Comparison of ENCODE assay signal across 24 cellular contexts in the genomic region with DNA sequence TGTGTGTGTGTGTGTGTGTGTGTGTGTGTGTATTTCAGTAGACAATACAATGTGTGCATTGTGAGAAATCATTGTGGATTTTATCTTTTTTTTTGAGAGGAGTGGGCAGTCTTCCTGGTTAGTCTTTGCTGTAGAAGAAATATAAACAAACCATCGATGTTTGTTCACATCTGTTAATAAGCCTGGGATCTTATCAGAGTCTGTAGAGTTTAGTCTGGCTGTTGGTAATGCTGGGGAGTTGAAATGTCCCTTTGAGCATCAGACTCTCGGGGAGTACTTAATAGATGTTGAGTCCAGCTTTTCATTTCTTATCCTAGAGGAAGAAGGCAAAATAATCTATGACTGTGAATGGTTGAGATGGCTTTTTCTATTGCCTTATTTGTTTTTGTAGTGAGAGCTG.
DNase-seq lines count a peak whose midpoint lies in the region; ATAC-seq, FAIRE-seq and TF ChIP-seq lines count a peak whose summit lies in the region.
"Had no signal": no experiment of that assay in that cellular context is flagged by ENCODE, and none has a peak within 500 bp of the region (broad histone marks: within the 10 kb centered on the region; RNA-seq: fewer than 3 reads in every experiment).

No MANE protein-coding gene starts in this region.

- no peak overlapping the region for H2BK20ac ChIP-seq in IMR-90 (ENCODE audit: low read depth, low read length)

- H2AFZ ChIP-seq in IMR-90 (replicated peaks; ENCODE audit: low read length, poor library complexity) = no peak overlapping the region
- no peak overlapping the region for H2AFZ ChIP-seq in K562 (ENCODE audit: low read depth, low read length)
- H2AFZ ChIP-seq in mesenchymal stem cell (ENCODE audit: low read depth, low read length) = no peak overlapping the region

- H3K27ac ChIP-seq in IMR-90 (ENCODE audit: insufficient read depth, low read length) (no peak overlapping the region), K562 (ENCODE audit: extremely low read depth, low read depth, low read length) (no peak overlapping the region), mesenchymal stem cell (ENCODE audit: low read length, poor library complexity, severe bottlenecking) (no peak overlapping the region), adrenal gland (no peak overlapping the region)
- H3K27ac ChIP-seq: HL-60, Peyer's patch, SK-N-MC had no signal

- H2AK5ac ChIP-seq in IMR-90 (ENCODE audit: low read depth, low read length) = no peak overlapping the region
- H2AK5ac ChIP-seq in mesenchymal stem cell (ENCODE audit: low read length, severe bottlenecking) = no peak overlapping the region

- TF ChIP-seq POLR2A in H54 (IDR thresholded peaks at IDR 0.05; ENCODE audit: low read depth, low read length) (no peak), IMR-90 (IDR thresholded peaks at IDR 0.05; ENCODE audit: low read depth, low read length) (no peak), K562 (conservative IDR thresholded peaks at IDR 0.05) (no peak), adrenal gland (IDR thresholded peaks at IDR 0.05) (no peak), lower leg skin (IDR thresholded peaks at IDR 0.05) (no peak)

- H3K79me2 ChIP-seq in K562 (ENCODE audit: control insufficient read depth, insufficient read depth, low read length) = no peaks in the 10 kb centered on the region

- peaks cover 6% of the 10 kb centered on the region for H3K4me1 ChIP-seq in IMR-90 (ENCODE audit: control insufficient read depth, insufficient read depth, low read length)
- H3K4me1 ChIP-seq in K562 (replicated peaks in 1 of 2; ENCODE audit: control insufficient read depth in 2 of 2, insufficient read depth in 2 of 2, low read length in 2 of 2) = peaks cover 0 to 10% of the 10 kb centered on the region in 2 experiments; a peak in 2 of 5 replicates
- H3K4me1 ChIP-seq in mesenchymal stem cell (ENCODE audit: control insufficient read depth, insufficient read depth, low read depth, low read length) = peaks cover 7% of the 10 kb centered on the region
- H3K4me1 ChIP-seq in adrenal gland (replicated peaks in 1 of 2) = no peaks in the 10 kb centered on the region
- H3K4me1 ChIP-seq: Peyer's patch had no signal

- H4K5ac ChIP-seq in IMR-90 (ENCODE audit: low read depth, low read length) = no peak overlapping the region

- CTCF ChIA-PET in IMR-90 (lab: Yijun Ruan, JAX) (interaction anchor here (0.6 kb wide), 1 partner anchor 1034 kb away, joined by 4 read pairs; no protein-coding TSS in a partner anchor), K562 (lab: Yijun Ruan, JAX; ENCODE audit: low intra/inter-chr PET ratio) (no interaction called here)

- no peak for DNase-seq in H54 (ENCODE audit: insufficient read length, low spot score)
- DNase-seq in IMR-90 = peak; percentile 37
- no peak for DNase-seq in K562 (ENCODE audit: extremely low read depth in 1 of 4, low spot score in 3 of 4)
- DNase-seq in mesenchymal stem cell = peak; percentile 57
- DNase-seq in NOMO-1 treated with dmso at 0.1 percent for 144 hours (lab: John Stamatoyannopoulos, UW; ENCODE audit: unreplicated experiment) = no peak
- no peak for DNase-seq in adrenal gland
- no peak for DNase-seq in activated T-helper 1 cell treated with anti-CD3 and anti-CD28 coated beads, Interleukin-12 subunit alpha, Interleukin-12 subunit beta, Interleukin-2, Interleukin-4 antibody, amounts not matched to agents 30 ng/mL and 10 ng/mL and 1 ng/mL, durations not matched to agents 14 hours and 24 hours and 36 hours (ENCODE audit: low spot score)
- no peak for DNase-seq in lower leg skin (ENCODE audit: low spot score in 2 of 2)
- DNase-seq: Calu3; CD4-positive, CD25-positive, alpha-beta regulatory T cell; DMS79; H7; MV-4-11; NCI-H1417; NCI-H1930; NCI-H2171; NCI-H446 treated with DMSO at 0.1 percent for 48 hours; NCI-H82; Peyer's patch; Right ventricle myocardium superior had no signal

- no peak overlapping the region for H3K18ac ChIP-seq in IMR-90 (ENCODE audit: low read depth, low read length)
- no peak overlapping the region for H3K18ac ChIP-seq in mesenchymal stem cell (ENCODE audit: low read depth in 1 of 2, low read length in 2 of 2)

- H3K23ac ChIP-seq in IMR-90 (ENCODE audit: low read depth, low read length) (no peak overlapping the region), mesenchymal stem cell (ENCODE audit: low read length in 2 of 2) (no peak overlapping the region)

- dilution Hi-C loops in IMR-90 (cut with HindIII; ENCODE audit: low sequenced_read_pairs, unreplicated experiment) = no loop called here

- no peaks in the 10 kb centered on the region for H3K27me3 Mint-ChIP-seq in activated T-helper 1 cell treated with anti-CD3 and anti-CD28 coated beads, Interleukin-12 subunit alpha, Interleukin-12 subunit beta, Interleukin-2, Interleukin-4 antibody, amounts not matched to agents 30 ng/mL and 10 ng/mL and 1 ng/mL, durations not matched to agents 14 hours and 24 hours and 36 hours (ENCODE audit: insufficient read depth)
- H3K27me3 Mint-ChIP-seq: B cell; CD4-positive, CD25-positive, alpha-beta regulatory T cell had no signal

- POLR2A ChIA-PET in IMR-90 (lab: Charles Lee; ENCODE audit: unreplicated experiment) = interaction anchor here (0.5 kb wide), 1 partner anchor 16 kb away, joined by 5 read pairs; no protein-coding TSS in a partner anchor
- POLR2A ChIA-PET in K562 (lab: Yijun Ruan, JAX) = interaction anchor here (1.0 to 1.8 kb wide), 2 partner anchors 11 to 23 kb away, joined by 3 to 5 read pairs; no protein-coding TSS in a partner anchor

- H2BK12ac ChIP-seq in mesenchymal stem cell (ENCODE audit: low read length in 2 of 2) = no peak overlapping the region

- no peak overlapping the region for H3K4me3 Mint-ChIP-seq in activated T-helper 1 cell treated with anti-CD3 and anti-CD28 coated beads, Interleukin-12 subunit alpha, Interleukin-12 subunit beta, Interleukin-2, Interleukin-4 antibody, amounts not matched to agents 30 ng/mL and 10 ng/mL and 1 ng/mL, durations not matched to agents 14 hours and 24 hours and 36 hours
- H3K4me3 Mint-ChIP-seq: B cell; CD4-positive, CD25-positive, alpha-beta regulatory T cell had no signal

- intact Hi-C loops in IMR-90 (cut with micrococcal nuclease) (no loop called here), K562 (cut with micrococcal nuclease) (no loop called here), adrenal gland (cut with DNase I) (no loop called here), lower leg skin (cut with DNase I; ENCODE audit: low total_unique reads) (no loop called here)
- intact Hi-C loops in activated T-helper 1 cell treated with anti-CD3 and anti-CD28 coated beads, Interleukin-12 subunit alpha, Interleukin-12 subunit beta, Interleukin-2, Interleukin-4 antibody, amounts not matched to agents 30 ng/mL and 10 ng/mL and 1 ng/mL, durations not matched to agents 14 hours and 24 hours and 36 hours (cut with micrococcal nuclease) = no loop called here

- H3K79me1 ChIP-seq in IMR-90 (ENCODE audit: low read depth in 1 of 2, low read length in 2 of 2) = peaks cover 5 to 54% of the 10 kb centered on the region in 2 experiments; a peak in 3 of 4 replicates
- H3K79me1 ChIP-seq in mesenchymal stem cell (replicated peaks; ENCODE audit: low read length, poor library complexity, severe bottlenecking) = peaks cover 9% of the 10 kb centered on the region

- peaks cover 3% of the 10 kb centered on the region; the same call in 1 of the 2 replicates for H3K9me1 ChIP-seq in IMR-90 (ENCODE audit: insufficient read depth, low read length)
- H3K9me1 ChIP-seq in K562 (ENCODE audit: control insufficient read depth, insufficient read depth, low read length) = no peaks in the 10 kb centered on the region

- no peak overlapping the region for H3K27ac Mint-ChIP-seq in activated T-helper 1 cell treated with anti-CD3 and anti-CD28 coated beads, Interleukin-12 subunit alpha, Interleukin-12 subunit beta, Interleukin-2, Interleukin-4 antibody, amounts not matched to agents 30 ng/mL and 10 ng/mL and 1 ng/mL, durations not matched to agents 14 hours and 24 hours and 36 hours
- H3K27ac Mint-ChIP-seq: B cell; CD4-positive, CD25-positive, alpha-beta regulatory T cell had no signal

- FAIRE-seq in H54 (lab: Jason Lieb, UNC) (peak; percentile 50), K562 (lab: Jason Lieb, UNC) (no peak)
- FAIRE-seq: GM19239 had no signal

- WGBS in IMR-90 (ENCODE audit: extremely low coverage in 2 of 2, insufficient read length in 1 of 2), 2 experiments = 0% methylated on average over 1 of the region's 2 CpGs; no CpG with 5 or more reads in 1 of the 2 experiments
- 21% methylated on average over 2 of the region's 2 CpGs for WGBS in K562 (ENCODE audit: insufficient coverage, low coverage, missing lambda C conversion rate)
- 11% methylated on average over 2 of the region's 2 CpGs for WGBS in mesenchymal stem cell
- 61 to 78% (median 72%) methylated on average over 2 of the region's 2 CpGs for WGBS in adrenal gland, 4 donors
- 79 to 86% methylated on average over 2 of the region's 2 CpGs for WGBS in lower leg skin, 2 donors

- H3K4me2 ChIP-seq in IMR-90 (ENCODE audit: low read depth, low read length) = no peak overlapping the region
- H3K4me2 ChIP-seq in K562 (ENCODE audit: insufficient read depth, low read length) = no peak overlapping the region
- H3K4me2 ChIP-seq in mesenchymal stem cell (ENCODE audit: low read length, poor library complexity, severe bottlenecking) = no peak overlapping the region

- H3K36me3 Mint-ChIP-seq in activated T-helper 1 cell treated with anti-CD3 and anti-CD28 coated beads, Interleukin-12 subunit alpha, Interleukin-12 subunit beta, Interleukin-2, Interleukin-4 antibody, amounts not matched to agents 30 ng/mL and 10 ng/mL and 1 ng/mL, durations not matched to agents 14 hours and 24 hours and 36 hours (ENCODE audit: low read depth) = peaks cover 16% of the 10 kb centered on the region

- H3K4me1 Mint-ChIP-seq in activated T-helper 1 cell treated with anti-CD3 and anti-CD28 coated beads, Interleukin-12 subunit alpha, Interleukin-12 subunit beta, Interleukin-2, Interleukin-4 antibody, amounts not matched to agents 30 ng/mL and 10 ng/mL and 1 ng/mL, durations not matched to agents 14 hours and 24 hours and 36 hours (ENCODE audit: low read depth) = peaks cover 6% of the 10 kb centered on the region
- H3K4me1 Mint-ChIP-seq: B cell had no signal

- H3K9ac ChIP-seq in IMR-90 (ENCODE audit: low read depth, low read length) (no peak overlapping the region), K562 (ENCODE audit: insufficient read depth in 1 of 2, low read depth in 2 of 2, low read length in 2 of 2) (no peak overlapping the region), mesenchymal stem cell (ENCODE audit: low read length) (no peak overlapping the region)

- H2BK5ac ChIP-seq in IMR-90 (ENCODE audit: low read depth, low read length, poor library complexity, severe bottlenecking) (no peak overlapping the region), mesenchymal stem cell (ENCODE audit: low read depth, low read length, poor library complexity, severe bottlenecking) (no peak overlapping the region)

- TF ChIP-seq RAD21 in IMR-90 (IDR thresholded peaks at IDR 0.05; ENCODE audit: low read length) = no peak
- TF ChIP-seq RAD21 in K562 (CRISPR knock-in tag; conservative IDR thresholded peaks at IDR 0.05 in 1 of 2, IDR thresholded peaks at IDR 0.05 in 1 of 2) = no peak

- no peaks in the 10 kb centered on the region; the same call in 1 of the 2 replicates for H3K36me3 ChIP-seq in IMR-90 (ENCODE audit: control insufficient read depth, insufficient read depth, low read length)
- H3K36me3 ChIP-seq in K562 (ENCODE audit: control insufficient read depth, insufficient read depth, low read length) = no peaks in the 10 kb centered on the region
- H3K36me3 ChIP-seq in mesenchymal stem cell (ENCODE audit: control insufficient read depth in 1 of 2, insufficient read depth in 2 of 2, low read depth in 1 of 2, low read length in 2 of 2) = peaks cover 8 to 13% of the 10 kb centered on the region in 2 experiments
- no peaks in the 10 kb centered on the region for H3K36me3 ChIP-seq in adrenal gland (replicated peaks in 1 of 2)
- H3K36me3 ChIP-seq: Peyer's patch had no signal

- no peak overlapping the region for H2BK120ac ChIP-seq in IMR-90 (ENCODE audit: low read depth, low read length)
- no peak overlapping the region for H2BK120ac ChIP-seq in mesenchymal stem cell (ENCODE audit: low read depth, low read length)

- H2AK9ac ChIP-seq in IMR-90 (replicated peaks; ENCODE audit: low read depth, low read length, poor library complexity) = no peak overlapping the region

- H2BK15ac ChIP-seq in IMR-90 (ENCODE audit: low read depth, low read length) (no peak overlapping the region), mesenchymal stem cell (ENCODE audit: low read depth, poor library complexity, severe bottlenecking) (no peak overlapping the region)

- H3K9me3 ChIP-seq in IMR-90 (ENCODE audit: control insufficient read depth, insufficient read depth, low read length) (no peaks in the 10 kb centered on the region), K562 (replicated peaks; ENCODE audit: control insufficient read depth, insufficient read depth, low read depth, low read length) (no peaks in the 10 kb centered on the region), mesenchymal stem cell (ENCODE audit: control insufficient read depth, low read length) (no peaks in the 10 kb centered on the region), adrenal gland (replicated peaks in 1 of 3) (no peaks in the 10 kb centered on the region)
- H3K9me3 ChIP-seq: Peyer's patch had no signal

- H3K4ac ChIP-seq in IMR-90 (ENCODE audit: low read depth, low read length) (no peak overlapping the region), mesenchymal stem cell (ENCODE audit: low read depth in 1 of 2, low read length in 2 of 2) (no peak overlapping the region)

- no peaks in the 10 kb centered on the region for H3K27me3 ChIP-seq in IMR-90 (ENCODE audit: control insufficient read depth, insufficient read depth, low read length)
- H3K27me3 ChIP-seq in K562 (ENCODE audit: control insufficient read depth in 2 of 2, insufficient read depth in 2 of 2, low read length in 2 of 2) = no peaks in the 10 kb centered on the region
- no peaks in the 10 kb centered on the region for H3K27me3 ChIP-seq in mesenchymal stem cell (ENCODE audit: control insufficient read depth in 1 of 2, insufficient read depth in 1 of 2, low read length in 2 of 2)
- no peaks in the 10 kb centered on the region for H3K27me3 ChIP-seq in adrenal gland
- H3K27me3 ChIP-seq: Peyer's patch had no signal

- no peaks in the 10 kb centered on the region for H3K9me3 Mint-ChIP-seq in activated T-helper 1 cell treated with anti-CD3 and anti-CD28 coated beads, Interleukin-12 subunit alpha, Interleukin-12 subunit beta, Interleukin-2, Interleukin-4 antibody, amounts not matched to agents 30 ng/mL and 10 ng/mL and 1 ng/mL, durations not matched to agents 14 hours and 24 hours and 36 hours

- H4K20me1 ChIP-seq in IMR-90 (ENCODE audit: insufficient read depth, low read length) (no peaks in the 10 kb centered on the region), K562 (replicated peaks; ENCODE audit: control insufficient read depth, insufficient read depth, low read length) (no peaks in the 10 kb centered on the region)

- peak; percentile 7; the same call in 1 of the 2 replicates for ATAC-seq in IMR-90 (ENCODE audit: low read depth)
- no peak for ATAC-seq in K562

- H4K8ac ChIP-seq in IMR-90 (ENCODE audit: low read depth in 2 of 2, low read length in 2 of 2) = no peak overlapping the region
- no peak overlapping the region for H4K8ac ChIP-seq in mesenchymal stem cell (ENCODE audit: low read length)

- no peak for TF ChIP-seq CTCF in IMR-90 (conservative IDR thresholded peaks at IDR 0.05; ENCODE audit: low read depth, low read length)
- TF ChIP-seq CTCF in K562 (IDR thresholded peaks at IDR 0.05 in 2 of 3, conservative IDR thresholded peaks at IDR 0.05 in 1 of 3; ENCODE audit: insufficient read depth in 2 of 3, low read depth in 1 of 3, low read length in 3 of 3) = no peak
- TF ChIP-seq CTCF in adrenal gland (IDR thresholded peaks at IDR 0.05) = no peak
- no peak for TF ChIP-seq CTCF in lower leg skin (IDR thresholded peaks at IDR 0.05)

- BruUV-seq in IMR-90 (replicated peaks; lab: Mats Ljungman, UMichigan) (no TSS peak), K562 (replicated peaks; lab: Mats Ljungman, UMichigan) (no TSS peak)

- no peak overlapping the region for H3K56ac ChIP-seq in IMR-90 (ENCODE audit: extremely low read depth, insufficient read depth, low read length)

- H3K14ac ChIP-seq in IMR-90 (replicated peaks; ENCODE audit: low read depth, low read length) (no peak overlapping the region), mesenchymal stem cell (ENCODE audit: low read length in 2 of 2) (no peak overlapping the region)

- no peak overlapping the region for H3K4me3 ChIP-seq in IMR-90 (ENCODE audit: insufficient read depth, low read depth, low read length)
- no peak overlapping the region for H3K4me3 ChIP-seq in K562
- no peak overlapping the region for H3K4me3 ChIP-seq in mesenchymal stem cell (ENCODE audit: insufficient read depth in 1 of 2, low read depth in 1 of 2, low read length in 2 of 2)
- no peak overlapping the region for H3K4me3 ChIP-seq in adrenal gland
- H3K4me3 ChIP-seq in lower leg skin (ENCODE audit: low read depth, poor library complexity, severe bottlenecking) = no peak overlapping the region
- H3K4me3 ChIP-seq: Peyer's patch, SK-N-MC had no signal

- TF ChIP-seq EP300 in K562 (IDR thresholded peaks at IDR 0.05; ENCODE audit: low read length) = no peak

- H4K91ac ChIP-seq in IMR-90 (ENCODE audit: insufficient read depth, low read depth, low read length) (no peak overlapping the region), mesenchymal stem cell (ENCODE audit: low read length) (no peak overlapping the region)

- in situ Hi-C loops in IMR-90 (cut with MboI; ENCODE audit: low sequenced_read_pairs) (no loop called here), K562 (cut with MboI) (no loop called here)

Comparison
In these comparisons a context has a peak if more than half of its experiments do, and no peak if none do; other contexts are left out.
1. DNase-seq: peak in IMR-90 (single experiment) and mesenchymal stem cell (single experiment); none in H54 (single experiment), K562 (0 of 4), NOMO-1 treated with dmso at 0.1 percent for 144 hours (single experiment), adrenal gland (0 of 7), activated T-helper 1 cell treated with anti-CD3 and anti-CD28 coated beads, Interleukin-12 subunit alpha, Interleukin-12 subunit beta, Interleukin-2, Interleukin-4 antibody, amounts not matched to agents 30 ng/mL and 10 ng/mL and 1 ng/mL, durations not matched to agents 14 hours and 24 hours and 36 hours (single experiment) and lower leg skin (0 of 2).